8 cellular contexts compared by ENCODE assay signal in genomic region chr19:57746580-57747471, GRCh38. TPM values are rescaled to one million over a fixed set of nuclear protein-coding genes. Genes with fewer than 3 reads are reported as not detected.
DNase-seq lines count a peak whose midpoint lies in the region; ATAC-seq and TF ChIP-seq lines count a peak whose summit lies in the region.

ZNF776 (plus strand) TSS chr19:57746815; CDS start chr19:57747059, 244 bp downstream.

- TF ChIP-seq RAD21 in IMR-90 (IDR thresholded peaks at IDR 0.05; ENCODE audit: low read length), result no peak

- peak within 1 kb of the TSS; percentile 54 to 94 for H4K8ac ChIP-seq in IMR-90 (ENCODE audit: low read depth in 2 of 2, low read length in 2 of 2)

- H3K4me1 ChIP-seq in IMR-90 (ENCODE audit: control insufficient read depth, insufficient read depth, low read length) (peaks cover 2% of the 10 kb centered on the region; the same call in 1 of the 2 replicates), mucosa of stomach (ENCODE audit: control insufficient read depth, insufficient read depth, low read length) (no peaks in the 10 kb centered on the region)

- H3K9ac ChIP-seq in IMR-90 (ENCODE audit: low read depth, low read length), result peak within 1 kb of the TSS; percentile 90
- peak within 1 kb of the TSS; percentile 89 for H3K9ac ChIP-seq in mucosa of stomach (ENCODE audit: low read length)

- peak within 1 kb of the TSS; percentile 94 for H4K5ac ChIP-seq in IMR-90 (ENCODE audit: low read depth, low read length)

- TF ChIP-seq POLR2A in IMR-90 (IDR thresholded peaks at IDR 0.05; ENCODE audit: low read depth, low read length), result peak; percentile 53

- peak within 1 kb of the TSS; percentile 71 for H4K91ac ChIP-seq in IMR-90 (ENCODE audit: insufficient read depth, low read depth, low read length)

- POLR2A ChIA-PET in IMR-90 (lab: Charles Lee; ENCODE audit: unreplicated experiment), result no interaction called here

- H4K20me1 ChIP-seq in IMR-90 (ENCODE audit: insufficient read depth, low read length), result no peaks in the 10 kb centered on the region

- peak within 1 kb of the TSS; percentile 75 for H2BK5ac ChIP-seq in IMR-90 (ENCODE audit: low read depth, low read length, poor library complexity, severe bottlenecking)

- intact Hi-C loops in IMR-90 (cut with micrococcal nuclease), result no loop called here

- H2BK15ac ChIP-seq in IMR-90 (ENCODE audit: low read depth, low read length), result no peak within 1 kb of the TSS

- H3K18ac ChIP-seq in IMR-90 (ENCODE audit: low read depth, low read length), result no peak within 1 kb of the TSS; the same call in 1 of the 2 replicates

- peak within 1 kb of the TSS; percentile 97 for H3K14ac ChIP-seq in IMR-90 (replicated peaks; ENCODE audit: low read depth, low read length)

- H3K9me3 ChIP-seq in IMR-90 (ENCODE audit: control insufficient read depth, insufficient read depth, low read length), result peaks cover 19% of the 10 kb centered on the region
- peaks cover 5% of the 10 kb centered on the region for H3K9me3 ChIP-seq in mucosa of stomach (ENCODE audit: control insufficient read depth, low read length)

- WGBS in IMR-90 (ENCODE audit: extremely low coverage in 2 of 2, insufficient read length in 1 of 2), 2 experiments, result 0% methylated on average over 26 of the region's 51 CpGs; no CpG with 5 or more reads in 1 of the 2 experiments

- H3K27me3 ChIP-seq in IMR-90 (ENCODE audit: control insufficient read depth, insufficient read depth, low read length), result no peaks in the 10 kb centered on the region
- no peaks in the 10 kb centered on the region for H3K27me3 ChIP-seq in mucosa of stomach (ENCODE audit: control insufficient read depth, insufficient read depth, low read length)

- ATAC-seq in GM21529 (IDR thresholded peaks at IDR 0.05; ENCODE audit: unreplicated experiment) (peak; percentile 98), IMR-90 (ENCODE audit: low read depth) (peak; percentile 99), esophagus mucosa (peak; percentile 97)

- peak within 1 kb of the TSS; percentile 95 for H3K4ac ChIP-seq in IMR-90 (ENCODE audit: low read depth, low read length)

- no peak for TF ChIP-seq CTCF in IMR-90 (conservative IDR thresholded peaks at IDR 0.05; ENCODE audit: low read depth, low read length)

- dilution Hi-C loops in IMR-90 (cut with HindIII; ENCODE audit: low sequenced_read_pairs, unreplicated experiment), result no loop called here

- peaks cover 25 to 46% of the 10 kb centered on the region in 2 experiments for H3K79me1 ChIP-seq in IMR-90 (ENCODE audit: low read depth in 1 of 2, low read length in 2 of 2)

- peak within 1 kb of the TSS; percentile 83 for H3K27ac ChIP-seq in IMR-90 (ENCODE audit: insufficient read depth, low read length)

- H2AK9ac ChIP-seq in IMR-90 (replicated peaks; ENCODE audit: low read depth, low read length, poor library complexity), result peak within 1 kb of the TSS; percentile 59

- peak within 1 kb of the TSS; percentile 50 for H2AK5ac ChIP-seq in IMR-90 (ENCODE audit: low read depth, low read length)

- H2AFZ ChIP-seq in IMR-90 (replicated peaks; ENCODE audit: low read length, poor library complexity), result peak within 1 kb of the TSS; percentile 97

- H3K4me2 ChIP-seq in IMR-90 (ENCODE audit: low read depth, low read length), result peak within 1 kb of the TSS; percentile 96

- H3K56ac ChIP-seq in IMR-90 (ENCODE audit: extremely low read depth, insufficient read depth, low read length), result peak within 1 kb of the TSS; percentile 52

- peaks cover 30% of the 10 kb centered on the region for H3K36me3 ChIP-seq in IMR-90 (ENCODE audit: control insufficient read depth, insufficient read depth, low read length)
- peaks cover 13% of the 10 kb centered on the region for H3K36me3 ChIP-seq in mucosa of stomach (ENCODE audit: control insufficient read depth, insufficient read depth, low read length)

- in situ Hi-C loops in IMR-90 (cut with MboI; ENCODE audit: low sequenced_read_pairs), result loop anchor here (10.0 kb wide), 1 partner anchor 408 kb away; the partner anchor contains the start of gene ZNF329

- no peak within 1 kb of the TSS for H2BK20ac ChIP-seq in IMR-90 (ENCODE audit: low read depth, low read length)

- CTCF ChIA-PET in IMR-90 (lab: Yijun Ruan, JAX), result no interaction called here

- peak within 1 kb of the TSS; percentile 97 for H3K23ac ChIP-seq in IMR-90 (ENCODE audit: low read depth, low read length)

- H3K9me1 ChIP-seq in IMR-90 (ENCODE audit: insufficient read depth, low read length), result no peaks in the 10 kb centered on the region

- H2BK120ac ChIP-seq in IMR-90 (ENCODE audit: low read depth, low read length), result no peak within 1 kb of the TSS

- H3K4me3 ChIP-seq in IMR-90 (ENCODE audit: insufficient read depth, low read depth, low read length) (peak within 1 kb of the TSS; percentile 92), mucosa of stomach (ENCODE audit: low read length) (peak within 1 kb of the TSS; percentile 61)

- DNase-seq in DMS153 treated with DMSO at 0.1 percent for 48 hours (lab: John Stamatoyannopoulos, UW; ENCODE audit: unreplicated experiment) (peak; percentile 77), IMR-90 (peak; percentile 89), OCI-M2 (lab: John Stamatoyannopoulos, UW; ENCODE audit: unreplicated experiment) (peak; percentile 75), activated T-cell treated with anti-CD3 and anti-CD28 coated beads for 48 hours (ENCODE audit: low read depth) (peak; percentile 65)
- DNase-seq in stimulated activated CD8-positive, alpha-beta memory T cell treated with anti-CD3 and anti-CD28 coated beads, Interleukin-4, amount 100 ng/mL, for 48 hours, result peak; percentile 82

- no TSS peak for BruUV-seq in IMR-90 (replicated peaks; lab: Mats Ljungman, UMichigan)

TF ChIP-seq in IMR-90, 13 proteins besides CTCF, POLR2A, EP300 and RAD21:
- TF ChIP-seq MAZ (IDR thresholded peaks at IDR 0.05; ENCODE audit: borderline replicate concordance, low read depth, low read length), result 0 out of 2 replicates have a peak, but pooled peaks have one; percentile 28
- TF ChIP-seq RCOR1 (IDR thresholded peaks at IDR 0.05; ENCODE audit: insufficient replicate concordance, low read length), result peak; percentile 5
- no peak for TF ChIP-seq MXI1 (IDR thresholded peaks at IDR 0.05; ENCODE audit: borderline replicate concordance, low read depth, low read length)
- TF ChIP-seq CEBPB (IDR thresholded peaks at IDR 0.05; ENCODE audit: low read depth, low read length), result no peak

RNA-seq across cellular contexts. Expression of gene ZNF776, which starts in this region (rescaled TPM):
- total RNA-seq in IMR-90 (2012; rRNA removed), result 14.3 and 15.8 TPM in 2 replicates
- 3.3 and 4.3 TPM in 2 replicates for polyA plus RNA-seq in IMR-90 (2012; rRNA removed)
- polyA plus RNA-seq in IMR-90 (2012; cell fraction: cytosol; rRNA removed), result 3.9 and 4.1 TPM in 2 replicates
- polyA plus RNA-seq in IMR-90 (2012; cell fraction: nucleus; rRNA removed; ENCODE audit: low replicate concordance), result 7.8 and 12.8 TPM in 2 replicates
- total RNA-seq in esophagus mucosa, result 6.8 TPM

Comparison
In these comparisons a context has a peak if more than half of its experiments do, and no peak if none do; other contexts are left out.
1. Peak in every context shown above with its lines: DNase-seq, ATAC-seq, H3K4me3 ChIP-seq and H3K27ac ChIP-seq.